In the genomic region with DNA sequence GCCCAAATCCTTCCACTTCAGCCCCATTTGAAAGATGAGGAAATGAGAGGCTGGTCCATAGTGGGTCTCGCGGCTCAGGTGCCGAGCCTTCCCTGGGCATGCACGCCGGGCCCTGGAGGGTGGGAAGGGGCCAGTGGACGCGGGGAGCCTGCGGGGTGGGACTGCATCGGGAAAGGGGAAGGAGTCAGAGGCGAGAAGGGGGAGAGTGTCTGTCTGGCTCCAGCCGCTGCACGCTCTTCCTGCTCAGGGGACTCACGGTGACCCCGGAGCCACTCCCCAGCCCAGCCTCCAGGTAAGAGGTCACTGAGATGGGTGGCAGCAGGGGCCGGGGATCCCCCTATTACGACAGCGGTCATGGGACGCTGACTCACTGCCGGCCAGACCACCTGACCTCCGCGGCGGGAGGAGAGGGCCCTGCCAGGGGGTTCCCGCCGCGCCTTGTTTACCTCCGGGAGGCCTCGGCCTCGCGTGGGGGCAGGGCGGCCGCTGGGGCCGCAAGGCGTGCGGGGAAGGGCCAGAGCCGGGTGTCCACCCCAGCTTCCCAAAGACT, we compare ENCODE assay signal across 1 cellular context.
A peak's percentile ranks its signal among the peaks of the same experiment; 100 is the strongest.
TF ChIP-seq lines count a peak whose summit lies in the region.

No MANE protein-coding gene starts in this region.

TF ChIP-seq in HepG2, 621 proteins besides CTCF, POLR2A, EP300 and RAD21 (continued from another document and continues in another):
- TF ChIP-seq, protein P1, sequence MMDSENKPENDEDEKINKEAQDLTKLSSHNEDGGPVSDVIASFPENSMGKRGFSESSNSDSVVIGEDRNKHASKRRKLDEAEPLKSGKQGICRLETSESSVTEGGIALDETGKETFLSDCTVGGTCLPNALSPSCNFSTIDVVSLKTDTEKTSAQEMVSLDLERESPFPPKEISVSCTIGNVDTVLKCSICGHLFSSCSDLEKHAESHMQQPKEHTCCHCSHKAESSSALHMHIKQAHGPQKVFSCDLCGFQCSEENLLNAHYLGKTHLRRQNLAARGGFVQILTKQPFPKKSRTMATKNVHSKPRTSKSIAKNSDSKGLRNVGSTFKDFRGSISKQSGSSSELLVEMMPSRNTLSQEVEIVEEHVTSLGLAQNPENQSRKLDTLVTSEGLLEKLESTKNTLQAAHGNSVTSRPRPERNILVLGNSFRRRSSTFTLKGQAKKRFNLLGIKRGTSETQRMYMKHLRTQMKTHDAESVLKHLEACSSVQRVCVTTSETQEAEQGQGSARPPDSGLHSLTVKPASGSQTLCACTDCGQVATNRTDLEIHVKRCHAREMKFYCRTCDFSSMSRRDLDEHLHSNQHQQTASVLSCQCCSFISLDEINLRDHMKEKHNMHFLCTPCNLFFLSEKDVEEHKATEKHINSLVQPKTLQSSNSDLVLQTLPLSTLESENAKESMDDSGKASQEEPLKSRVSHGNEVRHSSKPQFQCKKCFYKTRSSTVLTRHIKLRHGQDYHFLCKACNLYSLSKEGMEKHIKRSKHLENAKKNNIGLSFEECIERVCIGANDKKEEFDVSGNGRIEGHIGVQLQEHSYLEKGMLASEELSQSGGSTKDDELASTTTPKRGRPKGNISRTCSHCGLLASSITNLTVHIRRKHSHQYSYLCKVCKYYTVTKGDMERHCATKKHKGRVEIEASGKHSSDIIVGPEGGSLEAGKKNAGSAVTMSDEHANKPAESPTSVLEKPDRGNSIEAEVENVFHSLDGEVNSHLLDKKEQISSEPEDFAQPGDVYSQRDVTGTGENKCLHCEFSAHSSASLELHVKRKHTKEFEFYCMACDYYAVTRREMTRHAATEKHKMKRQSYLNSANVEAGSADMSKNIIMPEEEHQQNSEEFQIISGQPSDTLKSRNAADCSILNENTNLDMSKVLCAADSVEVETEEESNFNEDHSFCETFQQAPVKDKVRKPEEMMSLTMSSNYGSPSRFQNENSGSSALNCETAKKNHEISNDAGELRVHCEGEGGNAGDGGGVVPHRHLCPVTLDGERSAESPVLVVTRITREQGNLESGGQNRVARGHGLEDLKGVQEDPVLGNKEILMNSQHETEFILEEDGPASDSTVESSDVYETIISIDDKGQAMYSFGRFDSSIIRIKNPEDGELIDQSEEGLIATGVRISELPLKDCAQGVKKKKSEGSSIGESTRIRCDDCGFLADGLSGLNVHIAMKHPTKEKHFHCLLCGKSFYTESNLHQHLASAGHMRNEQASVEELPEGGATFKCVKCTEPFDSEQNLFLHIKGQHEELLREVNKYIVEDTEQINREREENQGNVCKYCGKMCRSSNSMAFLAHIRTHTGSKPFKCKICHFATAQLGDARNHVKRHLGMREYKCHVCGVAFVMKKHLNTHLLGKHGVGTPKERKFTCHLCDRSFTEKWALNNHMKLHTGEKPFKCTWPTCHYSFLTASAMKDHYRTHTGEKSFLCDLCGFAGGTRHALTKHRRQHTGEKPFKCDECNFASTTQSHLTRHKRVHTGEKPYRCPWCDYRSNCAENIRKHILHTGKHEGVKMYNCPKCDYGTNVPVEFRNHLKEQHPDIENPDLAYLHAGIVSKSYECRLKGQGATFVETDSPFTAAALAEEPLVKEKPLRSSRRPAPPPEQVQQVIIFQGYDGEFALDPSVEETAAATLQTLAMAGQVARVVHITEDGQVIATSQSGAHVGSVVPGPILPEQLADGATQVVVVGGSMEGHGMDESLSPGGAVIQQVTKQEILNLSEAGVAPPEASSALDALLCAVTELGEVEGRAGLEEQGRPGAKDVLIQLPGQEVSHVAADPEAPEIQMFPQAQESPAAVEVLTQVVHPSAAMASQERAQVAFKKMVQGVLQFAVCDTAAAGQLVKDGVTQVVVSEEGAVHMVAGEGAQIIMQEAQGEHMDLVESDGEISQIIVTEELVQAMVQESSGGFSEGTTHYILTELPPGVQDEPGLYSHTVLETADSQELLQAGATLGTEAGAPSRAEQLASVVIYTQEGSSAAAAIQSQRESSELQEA (CRISPR knock-in tag; IDR thresholded peaks at IDR 0.05; ENCODE audit: not compliant biosample characterization), result no peak
- TF ChIP-seq, protein P2, sequence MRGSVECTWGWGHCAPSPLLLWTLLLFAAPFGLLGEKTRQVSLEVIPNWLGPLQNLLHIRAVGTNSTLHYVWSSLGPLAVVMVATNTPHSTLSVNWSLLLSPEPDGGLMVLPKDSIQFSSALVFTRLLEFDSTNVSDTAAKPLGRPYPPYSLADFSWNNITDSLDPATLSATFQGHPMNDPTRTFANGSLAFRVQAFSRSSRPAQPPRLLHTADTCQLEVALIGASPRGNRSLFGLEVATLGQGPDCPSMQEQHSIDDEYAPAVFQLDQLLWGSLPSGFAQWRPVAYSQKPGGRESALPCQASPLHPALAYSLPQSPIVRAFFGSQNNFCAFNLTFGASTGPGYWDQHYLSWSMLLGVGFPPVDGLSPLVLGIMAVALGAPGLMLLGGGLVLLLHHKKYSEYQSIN (CRISPR knock-in tag; IDR thresholded peaks at IDR 0.05; ENCODE audit: borderline replicate concordance), result no peak
- TF ChIP-seq, protein P3, sequence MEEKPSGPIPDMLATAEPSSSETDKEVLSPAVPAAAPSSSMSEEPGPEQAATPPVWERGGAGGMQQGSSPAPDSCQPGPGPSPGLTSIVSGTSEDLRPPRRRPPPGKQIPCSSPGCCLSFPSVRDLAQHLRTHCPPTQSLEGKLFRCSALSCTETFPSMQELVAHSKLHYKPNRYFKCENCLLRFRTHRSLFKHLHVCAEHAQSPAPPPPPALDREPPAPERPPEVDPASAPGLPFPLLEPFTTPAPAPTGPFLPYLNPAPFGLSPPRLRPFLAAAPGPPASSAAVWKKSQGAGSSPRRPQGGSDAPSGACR (CRISPR knock-in tag; IDR thresholded peaks at IDR 0.05), result peak; percentile 95
- TF ChIP-seq EED (CRISPR knock-in tag; IDR thresholded peaks at IDR 0.05) (no peak), FOSL2 (CRISPR knock-in tag; IDR thresholded peaks at IDR 0.05) (peak; percentile 99), ZNF501 (CRISPR knock-in tag; IDR thresholded peaks at IDR 0.05) (peak; percentile 76), NFKB2 (CRISPR knock-in tag; IDR thresholded peaks at IDR 0.05; ENCODE audit: borderline replicate concordance) (0 out of 2 replicates have a peak, but pooled peaks have one; percentile 61), MIXL1 (CRISPR knock-in tag; IDR thresholded peaks at IDR 0.05) (peak; percentile 32), SP2 (CRISPR knock-in tag; IDR thresholded peaks at IDR 0.05) (0 out of 2 replicates have a peak, but pooled peaks have one; percentile 31), ZNF230 (CRISPR knock-in tag; IDR thresholded peaks at IDR 0.05) (0 out of 2 replicates have a peak, but pooled peaks have one; percentile 29), BHLHE40 (IDR thresholded peaks at IDR 0.05; ENCODE audit: low read length) (peak; percentile 68), ZNF792 (CRISPR knock-in tag; IDR thresholded peaks at IDR 0.05) (peak; percentile 68; the same call in 1 of the 2 replicates), TOPORS (CRISPR knock-in tag; IDR thresholded peaks at IDR 0.05) (peak; percentile 78; the same call in 1 of the 2 replicates), ZNF564 (CRISPR knock-in tag; IDR thresholded peaks at IDR 0.05) (no peak), RFX3 (CRISPR knock-in tag; IDR thresholded peaks at IDR 0.05) (0 out of 2 replicates have a peak, but pooled peaks have one; percentile 20), DPF2 (CRISPR knock-in tag; IDR thresholded peaks at IDR 0.05; ENCODE audit: borderline replicate concordance, low read depth) (0 out of 2 replicates have a peak, but pooled peaks have one; percentile 57), ZNF124 (CRISPR knock-in tag; IDR thresholded peaks at IDR 0.05) (no peak; the same call in 1 of the 2 replicates), KLF6 (CRISPR knock-in tag; IDR thresholded peaks at IDR 0.05) (peak; percentile 63; the same call in 1 of the 2 replicates), MEIS2 (CRISPR knock-in tag; IDR thresholded peaks at IDR 0.05) (peak; percentile 91), SP1 (IDR thresholded peaks at IDR 0.05) (no peak), SP1 (CRISPR knock-in tag; IDR thresholded peaks at IDR 0.05) (peak; percentile 77), ZSCAN22 (CRISPR knock-in tag; IDR thresholded peaks at IDR 0.05) (peak; percentile 78; the same call in 1 of the 2 replicates), FOXM1 (CRISPR knock-in tag; IDR thresholded peaks at IDR 0.05) (no peak), NFE2 (CRISPR knock-in tag; IDR thresholded peaks at IDR 0.05) (peak; percentile 57; the same call in 1 of the 2 replicates), SOX6 (IDR thresholded peaks at IDR 0.05) (no peak), SOX6 (CRISPR knock-in tag; IDR thresholded peaks at IDR 0.05) (peak; percentile 74), GTF2F1 (IDR thresholded peaks at IDR 0.05; ENCODE audit: low read length) (0 out of 2 replicates have a peak, but pooled peaks have one; percentile 51), JUNB (CRISPR knock-in tag; IDR thresholded peaks at IDR 0.05; ENCODE audit: borderline replicate concordance) (peak; percentile 97), ZSCAN30 (CRISPR knock-in tag; IDR thresholded peaks at IDR 0.05) (no peak), NFKBIZ (CRISPR knock-in tag; IDR thresholded peaks at IDR 0.05) (peak; percentile 97), ZNF260 (CRISPR knock-in tag; IDR thresholded peaks at IDR 0.05; ENCODE audit: borderline replicate concordance, low read depth) (no peak), ZBTB7B (CRISPR knock-in tag; IDR thresholded peaks at IDR 0.05) (0 out of 2 replicates have a peak, but pooled peaks have one; percentile 83), LCORL (IDR thresholded peaks at IDR 0.05) (no peak), LCORL (CRISPR knock-in tag; IDR thresholded peaks at IDR 0.05) (peak; percentile 80)
- TF ChIP-seq, protein P4, sequence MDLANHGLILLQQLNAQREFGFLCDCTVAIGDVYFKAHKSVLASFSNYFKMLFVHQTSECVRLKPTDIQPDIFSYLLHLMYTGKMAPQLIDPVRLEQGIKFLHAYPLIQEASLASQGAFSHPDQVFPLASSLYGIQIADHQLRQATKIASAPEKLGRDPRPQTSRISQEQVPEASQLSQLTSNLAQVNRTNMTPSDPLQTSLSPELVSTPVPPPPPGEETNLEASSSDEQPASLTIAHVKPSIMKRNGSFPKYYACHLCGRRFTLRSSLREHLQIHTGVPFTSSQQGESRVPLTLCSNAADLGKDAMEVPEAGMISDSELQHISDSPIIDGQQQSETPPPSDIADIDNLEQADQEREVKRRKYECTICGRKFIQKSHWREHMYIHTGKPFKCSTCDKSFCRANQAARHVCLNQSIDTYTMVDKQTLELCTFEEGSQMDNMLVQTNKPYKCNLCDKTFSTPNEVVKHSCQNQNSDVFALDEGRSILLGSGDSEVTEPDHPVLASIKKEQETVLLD (CRISPR knock-in tag; IDR thresholded peaks at IDR 0.05; ENCODE audit: low read depth), result peak; percentile 79
- TF ChIP-seq, protein P5, sequence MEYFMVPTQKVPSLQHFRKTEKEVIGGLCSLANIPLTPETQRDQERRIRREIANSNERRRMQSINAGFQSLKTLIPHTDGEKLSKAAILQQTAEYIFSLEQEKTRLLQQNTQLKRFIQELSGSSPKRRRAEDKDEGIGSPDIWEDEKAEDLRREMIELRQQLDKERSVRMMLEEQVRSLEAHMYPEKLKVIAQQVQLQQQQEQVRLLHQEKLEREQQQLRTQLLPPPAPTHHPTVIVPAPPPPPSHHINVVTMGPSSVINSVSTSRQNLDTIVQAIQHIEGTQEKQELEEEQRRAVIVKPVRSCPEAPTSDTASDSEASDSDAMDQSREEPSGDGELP (IDR thresholded peaks at IDR 0.05; ENCODE audit: borderline replicate concordance, low read depth), result peak; percentile 84
- TF ChIP-seq, protein P6, sequence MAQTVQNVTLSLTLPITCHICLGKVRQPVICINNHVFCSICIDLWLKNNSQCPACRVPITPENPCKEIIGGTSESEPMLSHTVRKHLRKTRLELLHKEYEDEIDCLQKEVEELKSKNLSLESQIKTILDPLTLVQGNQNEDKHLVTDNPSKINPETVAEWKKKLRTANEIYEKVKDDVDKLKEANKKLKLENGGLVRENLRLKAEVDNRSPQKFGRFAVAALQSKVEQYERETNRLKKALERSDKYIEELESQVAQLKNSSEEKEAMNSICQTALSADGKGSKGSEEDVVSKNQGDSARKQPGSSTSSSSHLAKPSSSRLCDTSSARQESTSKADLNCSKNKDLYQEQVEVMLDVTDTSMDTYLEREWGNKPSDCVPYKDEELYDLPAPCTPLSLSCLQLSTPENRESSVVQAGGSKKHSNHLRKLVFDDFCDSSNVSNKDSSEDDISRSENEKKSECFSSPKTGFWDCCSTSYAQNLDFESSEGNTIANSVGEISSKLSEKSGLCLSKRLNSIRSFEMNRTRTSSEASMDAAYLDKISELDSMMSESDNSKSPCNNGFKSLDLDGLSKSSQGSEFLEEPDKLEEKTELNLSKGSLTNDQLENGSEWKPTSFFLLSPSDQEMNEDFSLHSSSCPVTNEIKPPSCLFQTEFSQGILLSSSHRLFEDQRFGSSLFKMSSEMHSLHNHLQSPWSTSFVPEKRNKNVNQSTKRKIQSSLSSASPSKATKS (CRISPR knock-in tag; IDR thresholded peaks at IDR 0.05), result no peak; the same call in 1 of the 2 replicates
- TF ChIP-seq, protein P7, sequence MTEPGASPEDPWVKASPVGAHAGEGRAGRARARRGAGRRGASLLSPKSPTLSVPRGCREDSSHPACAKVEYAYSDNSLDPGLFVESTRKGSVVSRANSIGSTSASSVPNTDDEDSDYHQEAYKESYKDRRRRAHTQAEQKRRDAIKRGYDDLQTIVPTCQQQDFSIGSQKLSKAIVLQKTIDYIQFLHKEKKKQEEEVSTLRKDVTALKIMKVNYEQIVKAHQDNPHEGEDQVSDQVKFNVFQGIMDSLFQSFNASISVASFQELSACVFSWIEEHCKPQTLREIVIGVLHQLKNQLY (CRISPR knock-in tag; IDR thresholded peaks at IDR 0.05), result peak; percentile 50; the same call in 1 of the 2 replicates
- TF ChIP-seq, protein P8, sequence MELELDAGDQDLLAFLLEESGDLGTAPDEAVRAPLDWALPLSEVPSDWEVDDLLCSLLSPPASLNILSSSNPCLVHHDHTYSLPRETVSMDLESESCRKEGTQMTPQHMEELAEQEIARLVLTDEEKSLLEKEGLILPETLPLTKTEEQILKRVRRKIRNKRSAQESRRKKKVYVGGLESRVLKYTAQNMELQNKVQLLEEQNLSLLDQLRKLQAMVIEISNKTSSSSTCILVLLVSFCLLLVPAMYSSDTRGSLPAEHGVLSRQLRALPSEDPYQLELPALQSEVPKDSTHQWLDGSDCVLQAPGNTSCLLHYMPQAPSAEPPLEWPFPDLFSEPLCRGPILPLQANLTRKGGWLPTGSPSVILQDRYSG (CRISPR knock-in tag; IDR thresholded peaks at IDR 0.05), result no peak; the same call in 1 of the 2 replicates
- TF ChIP-seq, protein P9, sequence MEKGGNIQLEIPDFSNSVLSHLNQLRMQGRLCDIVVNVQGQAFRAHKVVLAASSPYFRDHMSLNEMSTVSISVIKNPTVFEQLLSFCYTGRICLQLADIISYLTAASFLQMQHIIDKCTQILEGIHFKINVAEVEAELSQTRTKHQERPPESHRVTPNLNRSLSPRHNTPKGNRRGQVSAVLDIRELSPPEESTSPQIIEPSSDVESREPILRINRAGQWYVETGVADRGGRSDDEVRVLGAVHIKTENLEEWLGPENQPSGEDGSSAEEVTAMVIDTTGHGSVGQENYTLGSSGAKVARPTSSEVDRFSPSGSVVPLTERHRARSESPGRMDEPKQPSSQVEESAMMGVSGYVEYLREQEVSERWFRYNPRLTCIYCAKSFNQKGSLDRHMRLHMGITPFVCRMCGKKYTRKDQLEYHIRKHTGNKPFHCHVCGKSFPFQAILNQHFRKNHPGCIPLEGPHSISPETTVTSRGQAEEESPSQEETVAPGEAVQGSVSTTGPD (CRISPR knock-in tag; IDR thresholded peaks at IDR 0.05), result no peak
- TF ChIP-seq, protein P10, sequence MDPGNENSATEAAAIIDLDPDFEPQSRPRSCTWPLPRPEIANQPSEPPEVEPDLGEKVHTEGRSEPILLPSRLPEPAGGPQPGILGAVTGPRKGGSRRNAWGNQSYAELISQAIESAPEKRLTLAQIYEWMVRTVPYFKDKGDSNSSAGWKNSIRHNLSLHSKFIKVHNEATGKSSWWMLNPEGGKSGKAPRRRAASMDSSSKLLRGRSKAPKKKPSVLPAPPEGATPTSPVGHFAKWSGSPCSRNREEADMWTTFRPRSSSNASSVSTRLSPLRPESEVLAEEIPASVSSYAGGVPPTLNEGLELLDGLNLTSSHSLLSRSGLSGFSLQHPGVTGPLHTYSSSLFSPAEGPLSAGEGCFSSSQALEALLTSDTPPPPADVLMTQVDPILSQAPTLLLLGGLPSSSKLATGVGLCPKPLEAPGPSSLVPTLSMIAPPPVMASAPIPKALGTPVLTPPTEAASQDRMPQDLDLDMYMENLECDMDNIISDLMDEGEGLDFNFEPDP (CRISPR knock-in tag; conservative IDR thresholded peaks at IDR 0.05), result 0 out of 2 replicates have a peak, but pooled peaks have one; percentile 79
